16 cellular contexts compared by ENCODE assay signal in genomic region chr3:9193211-9193610, GRCh38. TPM values are rescaled to one million over a fixed set of nuclear protein-coding genes. Genes with fewer than 3 reads are reported as not detected.
DNase-seq lines count a peak whose midpoint lies in the region; ATAC-seq and TF ChIP-seq lines count a peak whose summit lies in the region.
"Had no signal": no experiment of that assay in that cellular context is flagged by ENCODE, and none has a peak within 500 bp of the region (broad histone marks: within the 10 kb centered on the region; RNA-seq: fewer than 3 reads in every experiment).

No MANE protein-coding gene starts in this region.

- H2BK5ac ChIP-seq in neuronal stem cell (ENCODE audit: low read length) = no peak overlapping the region

- no peaks in the 10 kb centered on the region for H3K36me3 ChIP-seq in hepatocyte (replicated peaks; ENCODE audit: insufficient read depth, low read depth)
- H3K36me3 ChIP-seq in neuronal stem cell (replicated peaks in 1 of 2; ENCODE audit: control insufficient read depth in 2 of 2, insufficient read depth in 2 of 2, low read length in 2 of 2) = peaks cover 2 to 55% of the 10 kb centered on the region in 2 donors

- no peaks in the 10 kb centered on the region for H3K79me1 ChIP-seq in neuronal stem cell (ENCODE audit: low read depth, low read length)

- no peak overlapping the region for H3K23ac ChIP-seq in neuronal stem cell (ENCODE audit: low read depth, low read length, poor library complexity)

- in situ Hi-C loops in G401 (cut with HindIII; ENCODE audit: low sequenced_read_pairs) (no loop called here), GM13976 (cut with MboI; ENCODE audit: low sequenced_read_pairs, unreplicated experiment) (no loop called here)

- WGBS in hepatocyte (ENCODE audit: low lambda C conversion rate, missing lambda C conversion rate) = 92% methylated on average over 4 of the region's 4 CpGs
- no CpG with 5 or more reads among the region's 4 CpGs for WGBS in neuronal stem cell (ENCODE audit: extremely low coverage in 2 of 2, insufficient read length in 2 of 2, insufficient replicate concordance in 1 of 2), 2 donors

- no peak overlapping the region for H2BK12ac ChIP-seq in neuronal stem cell (ENCODE audit: low read length)

- TF ChIP-seq CTCF in brain (conservative IDR thresholded peaks at IDR 0.05) = no peak
- TF ChIP-seq CTCF in hepatocyte (IDR thresholded peaks at IDR 0.05; ENCODE audit: poor library complexity) = no peak
- TF ChIP-seq CTCF in GM13976 (IDR thresholded peaks at IDR 0.05; ENCODE audit: borderline replicate concordance, control extremely low read depth, extremely low read depth, insufficient read depth, missing control alignments) = no peak

- H3K9me2 ChIP-seq in hepatocyte (replicated peaks; ENCODE audit: insufficient read depth) = no peaks in the 10 kb centered on the region

- H4K20me1 ChIP-seq in hepatocyte (ENCODE audit: insufficient read depth, poor library complexity, severe bottlenecking) = no peaks in the 10 kb centered on the region

- H2BK120ac ChIP-seq in neuronal stem cell (ENCODE audit: low read depth, low read length) = peak overlapping the region; percentile 29

- H3K18ac ChIP-seq in neuronal stem cell (ENCODE audit: low read length) = peak overlapping the region; percentile 68

- H3K27ac ChIP-seq in hepatocyte = peak overlapping the region; percentile 81
- H3K27ac ChIP-seq in neuronal stem cell (replicated peaks; ENCODE audit: low read length) = no peak overlapping the region

- no peaks in the 10 kb centered on the region for H3K9me3 ChIP-seq in hepatocyte (ENCODE audit: low read depth)
- peaks cover 0 to 26% of the 10 kb centered on the region in 2 donors for H3K9me3 ChIP-seq in neuronal stem cell (replicated peaks in 1 of 2; ENCODE audit: control insufficient read depth in 2 of 2, insufficient read depth in 1 of 2, low read depth in 1 of 2, low read length in 2 of 2)

- H2AK5ac ChIP-seq in neuronal stem cell (ENCODE audit: low read depth, low read length) = peak overlapping the region; percentile 71

- peaks cover 92% of the 10 kb centered on the region for H3K4me1 Mint-ChIP-seq in brain
- H3K4me1 Mint-ChIP-seq: B cell; CD4-positive, alpha-beta memory T cell had no signal

- H3K4me2 ChIP-seq in hepatocyte (no peak overlapping the region), neuronal stem cell (ENCODE audit: insufficient read depth, low read length, poor library complexity, severe bottlenecking) (no peak overlapping the region)

- H3K79me2 ChIP-seq in hepatocyte = no peaks in the 10 kb centered on the region

- H3K4me3 ChIP-seq in hepatocyte = no peak overlapping the region
- no peak overlapping the region for H3K4me3 ChIP-seq in neuronal stem cell (ENCODE audit: low read length in 2 of 2)

- no peak overlapping the region for H3K14ac ChIP-seq in neuronal stem cell (ENCODE audit: low read length)

- no peak overlapping the region for H3K4ac ChIP-seq in neuronal stem cell (ENCODE audit: low read length)

- no peak overlapping the region for H2BK15ac ChIP-seq in neuronal stem cell (ENCODE audit: low read length)

- no peak overlapping the region for H3K9ac ChIP-seq in neuronal stem cell (ENCODE audit: low read depth, low read length, poor library complexity)

- no peak overlapping the region for H4K91ac ChIP-seq in neuronal stem cell (ENCODE audit: low read depth, low read length, poor library complexity)

- peaks cover 59% of the 10 kb centered on the region for H3K36me3 Mint-ChIP-seq in brain
- H3K36me3 Mint-ChIP-seq: CD4-positive, alpha-beta memory T cell had no signal

- peaks cover 3% of the 10 kb centered on the region for H3K27me3 Mint-ChIP-seq in brain
- H3K27me3 Mint-ChIP-seq: CD4-positive, alpha-beta memory T cell had no signal

- H3K4me3 Mint-ChIP-seq in brain = no peak overlapping the region
- H3K4me3 Mint-ChIP-seq: B cell; CD4-positive, alpha-beta memory T cell had no signal

- no peak for ATAC-seq in HG02852 (IDR thresholded peaks at IDR 0.05; ENCODE audit: unreplicated experiment)
- no peak for ATAC-seq in HG02973 (IDR thresholded peaks at IDR 0.05; ENCODE audit: unreplicated experiment)

- peak overlapping the region in 4 of 5 experiments; percentile 42 to 55 (median 52) for H3K27ac Mint-ChIP-seq in brain
- H3K27ac Mint-ChIP-seq: B cell; CD4-positive, alpha-beta memory T cell had no signal

- H3K4me1 ChIP-seq in hepatocyte (ENCODE audit: insufficient read depth) (peaks cover 10% of the 10 kb centered on the region), neuronal stem cell (ENCODE audit: control insufficient read depth in 2 of 2, insufficient read depth in 1 of 2, low read depth in 1 of 2, low read length in 2 of 2) (peaks cover 14 to 18% of the 10 kb centered on the region in 2 donors)

- H4K8ac ChIP-seq in neuronal stem cell (ENCODE audit: low read depth, low read length) = no peak overlapping the region

- H2AFZ ChIP-seq in hepatocyte (no peak overlapping the region), neuronal stem cell (ENCODE audit: low read length) (no peak overlapping the region)

- H3K9me3 Mint-ChIP-seq in brain = peaks cover 2 to 26% (median 4%) of the 10 kb centered on the region in 5 experiments
- H3K9me3 Mint-ChIP-seq: CD4-positive, alpha-beta memory T cell had no signal

- peak; percentile 62 for DNase-seq in G401 (ENCODE audit: low spot score)
- no peak for DNase-seq in hepatocyte (ENCODE audit: low spot score)
- DNase-seq in neuronal stem cell (ENCODE audit: low spot score) = no peak
- DNase-seq in putamen (ENCODE audit: low spot score) = no peak
- no peak for DNase-seq in GM13976 (ENCODE audit: low spot score)
- DNase-seq: C1 segment of cervical spinal cord; CD4-positive, alpha-beta memory T cell; DMS153; DMS79 treated with DMSO at 0.1 percent for 48 hours; EL; GDM1; IMR-90 had no signal

- no peaks in the 10 kb centered on the region for H3K27me3 ChIP-seq in hepatocyte
- H3K27me3 ChIP-seq in neuronal stem cell (ENCODE audit: control insufficient read depth in 3 of 3, insufficient read depth in 3 of 3, low read depth in 1 of 3, low read length in 3 of 3) = no peaks in the 10 kb centered on the region

RNA-seq across cellular contexts. Expression of gene SRGAP3, which starts 56.2 kb away (rescaled TPM):
- 0.18 and 0.37 TPM in 2 replicates for total RNA-seq in G401 (2014; rRNA removed; shearing (Covaris generic))
- polyA plus RNA-seq in brain (ENCODE audit: insufficient read depth, low read depth, low replicate concordance) = 9.8 TPM
- 6.8 and 8.3 TPM in 2 replicates for total RNA-seq in hepatocyte
- 7.4 and 7.9 TPM in 2 replicates for polyA plus RNA-seq in hepatocyte
- 11.8 TPM for polyA plus RNA-seq in neuronal stem cell (2013, experiment 1 of 2)
- polyA plus RNA-seq in neuronal stem cell (2013, experiment 2 of 2) = 11.9 TPM
